Comparison of ENCODE assay signal across 7 cellular contexts in genomic region chr4:141395919-141396318, GRCh38.
"Had no signal": no experiment of that assay in that cellular context is flagged by ENCODE, and none has a peak within 500 bp of the region (broad histone marks: within the 10 kb centered on the region; RNA-seq: fewer than 3 reads in every experiment).

No MANE protein-coding gene starts in this region.

- ATAC-seq: GM23338, HepG2 had no signal

- H3K4me3 ChIP-seq: GM23338 had no signal

- DNase-seq: H9, HCEC 1CT, KBM-7 had no signal

- H3K27ac ChIP-seq: HL-60, KMS-11 had no signal
